ENCODE assay signal across 13 cellular contexts in genomic region chr3:187801152-187801551, GRCh38. TPM values are rescaled to one million over a fixed set of nuclear protein-coding genes. Genes with fewer than 3 reads are reported as not detected.
DNase-seq lines count a peak whose midpoint lies in the region; ATAC-seq and TF ChIP-seq lines count a peak whose summit lies in the region.
"Had no signal": no experiment of that assay in that cellular context is flagged by ENCODE, and none has a peak within 500 bp of the region (broad histone marks: within the 10 kb centered on the region; RNA-seq: fewer than 3 reads in every experiment).

No MANE protein-coding gene starts in this region.

- CTCF ChIA-PET in activated naive CD4-positive, alpha-beta T cell treated with anti-CD3 and anti-CD28 coated beads, Interleukin-2, amount 10 ng/mL, durations not matched to agents 7 days and 5 days (lab: Charles Lee), result interaction anchor here (0.7 to 5.2 kb wide), 7 partner anchors 13 to 870 kb away, joined by 3 to 34 read pairs (median 6); partner anchors contain the start of gene BCL6
- CTCF ChIA-PET in activated CD8-positive, alpha-beta T cell treated with anti-CD3 and anti-CD28 coated beads for 36 hours (lab: Charles Lee), result interaction anchor here (1.0 to 6.5 kb wide), 5 partner anchors 9 to 61 kb away, joined by 3 to 79 read pairs (median 13); partner anchors contain the start of gene BCL6

- peaks cover 37% of the 10 kb centered on the region for H3K36me3 Mint-ChIP-seq in activated naive CD4-positive, alpha-beta T cell treated with anti-CD3 and anti-CD28 coated beads, Interleukin-2, amount 10 ng/mL, durations not matched to agents 7 days and 5 days
- H3K36me3 Mint-ChIP-seq in activated CD8-positive, alpha-beta T cell treated with anti-CD3 and anti-CD28 coated beads for 36 hours (ENCODE audit: low read depth), result peaks cover 9% of the 10 kb centered on the region
- H3K36me3 Mint-ChIP-seq in activated naive CD8-positive, alpha-beta T cell treated with anti-CD3 and anti-CD28 coated beads, Interleukin-2, amount 10 ng/mL, durations not matched to agents 7 days and 5 days, result peaks cover 17% of the 10 kb centered on the region

- H3K4me1 Mint-ChIP-seq in activated naive CD4-positive, alpha-beta T cell treated with anti-CD3 and anti-CD28 coated beads, Interleukin-2, amount 10 ng/mL, durations not matched to agents 7 days and 5 days, result peaks cover 91% of the 10 kb centered on the region
- peaks cover 78% of the 10 kb centered on the region for H3K4me1 Mint-ChIP-seq in activated CD8-positive, alpha-beta T cell treated with anti-CD3 and anti-CD28 coated beads for 36 hours (ENCODE audit: low read depth)
- peaks cover 72% of the 10 kb centered on the region for H3K4me1 Mint-ChIP-seq in activated naive CD8-positive, alpha-beta T cell treated with anti-CD3 and anti-CD28 coated beads, Interleukin-2, amount 10 ng/mL, durations not matched to agents 7 days and 5 days
- H3K4me1 Mint-ChIP-seq in stimulated activated naive CD8-positive, alpha-beta T cell treated with anti-CD3 and anti-CD28 coated beads, Interleukin-15, amount 100 ng/mL, for 72 hours, result peaks cover 87% of the 10 kb centered on the region

- no peak for ATAC-seq in activated CD8-positive, alpha-beta T cell treated with anti-CD3 and anti-CD28 coated beads for 36 hours
- ATAC-seq in activated naive CD8-positive, alpha-beta T cell treated with anti-CD3 and anti-CD28 coated beads, Interleukin-2, amount 10 ng/mL, durations not matched to agents 7 days and 5 days (ENCODE audit: low read depth), result no peak
- no peak for ATAC-seq in stimulated activated naive CD8-positive, alpha-beta T cell treated with anti-CD3 and anti-CD28 coated beads, Interleukin-15, amount 100 ng/mL, for 72 hours
- ATAC-seq in left cardiac atrium (no peak), GM21786 (IDR thresholded peaks at IDR 0.05; ENCODE audit: unreplicated experiment) (no peak)
- ATAC-seq: PC-3 had no signal

- H3K27me3 Mint-ChIP-seq in activated naive CD4-positive, alpha-beta T cell treated with anti-CD3 and anti-CD28 coated beads, Interleukin-2, amount 10 ng/mL, durations not matched to agents 7 days and 5 days, result no peaks in the 10 kb centered on the region
- H3K27me3 Mint-ChIP-seq in activated CD8-positive, alpha-beta T cell treated with anti-CD3 and anti-CD28 coated beads for 36 hours, result no peaks in the 10 kb centered on the region
- H3K27me3 Mint-ChIP-seq in activated naive CD8-positive, alpha-beta T cell treated with anti-CD3 and anti-CD28 coated beads, Interleukin-2, amount 10 ng/mL, durations not matched to agents 7 days and 5 days, result no peaks in the 10 kb centered on the region
- H3K27me3 Mint-ChIP-seq in stimulated activated naive CD8-positive, alpha-beta T cell treated with anti-CD3 and anti-CD28 coated beads, Interleukin-15, amount 100 ng/mL, for 72 hours, result no peaks in the 10 kb centered on the region

- intact Hi-C loops in activated CD8-positive, alpha-beta T cell treated with anti-CD3 and anti-CD28 coated beads for 36 hours (cut with micrococcal nuclease), result loop anchor here (5.0 kb wide), 1 partner anchor 176 kb away; no protein-coding TSS in a partner anchor
- intact Hi-C loops in left cardiac atrium (cut with DNase I), result loop anchor here in 1 of 2 donors (5.0 kb wide), 1 partner anchor 41 kb away; no protein-coding TSS in a partner anchor

- peak overlapping the region; percentile 92 for H3K27ac Mint-ChIP-seq in activated naive CD4-positive, alpha-beta T cell treated with anti-CD3 and anti-CD28 coated beads, Interleukin-2, amount 10 ng/mL, durations not matched to agents 7 days and 5 days
- H3K27ac Mint-ChIP-seq in activated CD8-positive, alpha-beta T cell treated with anti-CD3 and anti-CD28 coated beads for 36 hours, result peak overlapping the region; percentile 92
- peak overlapping the region; percentile 95 for H3K27ac Mint-ChIP-seq in activated naive CD8-positive, alpha-beta T cell treated with anti-CD3 and anti-CD28 coated beads, Interleukin-2, amount 10 ng/mL, durations not matched to agents 7 days and 5 days
- H3K27ac Mint-ChIP-seq in stimulated activated naive CD8-positive, alpha-beta T cell treated with anti-CD3 and anti-CD28 coated beads, Interleukin-15, amount 100 ng/mL, for 72 hours, result peak overlapping the region; percentile 38 to 95

- H3K4me3 Mint-ChIP-seq in activated naive CD4-positive, alpha-beta T cell treated with anti-CD3 and anti-CD28 coated beads, Interleukin-2, amount 10 ng/mL, durations not matched to agents 7 days and 5 days, result peak overlapping the region; percentile 21
- H3K4me3 Mint-ChIP-seq in activated CD8-positive, alpha-beta T cell treated with anti-CD3 and anti-CD28 coated beads for 36 hours, result peak overlapping the region; percentile 52
- peak overlapping the region; percentile 73 for H3K4me3 Mint-ChIP-seq in activated naive CD8-positive, alpha-beta T cell treated with anti-CD3 and anti-CD28 coated beads, Interleukin-2, amount 10 ng/mL, durations not matched to agents 7 days and 5 days
- peak overlapping the region; percentile 28 to 84 for H3K4me3 Mint-ChIP-seq in stimulated activated naive CD8-positive, alpha-beta T cell treated with anti-CD3 and anti-CD28 coated beads, Interleukin-15, amount 100 ng/mL, for 72 hours

- no peak for DNase-seq in activated naive CD4-positive, alpha-beta T cell treated with anti-CD3 and anti-CD28 coated beads, Interleukin-2, amount 10 ng/mL, durations not matched to agents 7 days and 5 days
- DNase-seq in activated naive CD4-positive, alpha-beta T cell treated with anti-CD3 and anti-CD28 coated beads, Interleukin-2, amount 50 U/mL, for 16 hours, result no peak
- no peak for DNase-seq in activated CD8-positive, alpha-beta T cell treated with anti-CD3 and anti-CD28 coated beads for 36 hours
- no peak for DNase-seq in activated naive CD8-positive, alpha-beta T cell treated with anti-CD3 and anti-CD28 coated beads, Interleukin-2, amount 10 ng/mL, durations not matched to agents 7 days and 5 days
- DNase-seq in stimulated activated naive CD8-positive, alpha-beta T cell treated with anti-CD3 and anti-CD28 coated beads, Interleukin-15, amount 100 ng/mL, for 72 hours, result no peak
- DNase-seq in left cardiac atrium, result no peak
- DNase-seq: C1 segment of cervical spinal cord, Calu3, NCI-H1436 treated with DMSO at 0.1 percent for 48 hours, NCI-H2081 treated with DMSO at 0.1 percent for 48 hours, NCI-H226, PC-3 had no signal

- TF ChIP-seq CTCF in activated CD8-positive, alpha-beta T cell treated with anti-CD3 and anti-CD28 coated beads for 36 hours (IDR thresholded peaks at IDR 0.05), result no peak

- POLR2A ChIA-PET in activated CD8-positive, alpha-beta T cell treated with anti-CD3 and anti-CD28 coated beads for 36 hours (lab: Charles Lee), result interaction anchor here (1.2 to 11.8 kb wide), 4 partner anchors 10 to 125 kb away, joined by 3 to 134 read pairs (median 4); partner anchors contain the start of gene BCL6
- POLR2A ChIA-PET in activated naive CD8-positive, alpha-beta T cell treated with anti-CD3 and anti-CD28 coated beads, Interleukin-2, amount 10 ng/mL, durations not matched to agents 7 days and 5 days (lab: Charles Lee), result interaction anchor here (0.8 to 7.4 kb wide), 10 partner anchors 9 to 353 kb away, joined by 3 to 271 read pairs (median 6); partner anchors contain the start of genes BCL6 and LPP

- peaks cover 17% of the 10 kb centered on the region for H3K9me3 Mint-ChIP-seq in activated naive CD4-positive, alpha-beta T cell treated with anti-CD3 and anti-CD28 coated beads, Interleukin-2, amount 10 ng/mL, durations not matched to agents 7 days and 5 days
- H3K9me3 Mint-ChIP-seq in activated CD8-positive, alpha-beta T cell treated with anti-CD3 and anti-CD28 coated beads for 36 hours, result peaks cover 9% of the 10 kb centered on the region
- H3K9me3 Mint-ChIP-seq in activated naive CD8-positive, alpha-beta T cell treated with anti-CD3 and anti-CD28 coated beads, Interleukin-2, amount 10 ng/mL, durations not matched to agents 7 days and 5 days, result peaks cover 8% of the 10 kb centered on the region
- peaks cover 5 to 24% of the 10 kb centered on the region in 2 donors for H3K9me3 Mint-ChIP-seq in stimulated activated naive CD8-positive, alpha-beta T cell treated with anti-CD3 and anti-CD28 coated beads, Interleukin-15, amount 100 ng/mL, for 72 hours

RNA-seq across cellular contexts. Expression of gene BCL6, which starts 55.9 kb away (rescaled TPM):
- 10 to 100 TPM; 13.7 to 14.0 TPM for total RNA-seq in activated CD8-positive, alpha-beta T cell treated with anti-CD3 and anti-CD28 coated beads for 36 hours
- 10 to 100 TPM; 32.1 to 34.0 TPM for total RNA-seq in activated naive CD8-positive, alpha-beta T cell treated with anti-CD3 and anti-CD28 coated beads, Interleukin-2, amount 10 ng/mL, durations not matched to agents 7 days and 5 days
- 100 to 1,000 TPM in 1 of 2 donors, 10 to 100 TPM in 1; 91.7 to 113 TPM for total RNA-seq in left cardiac atrium

Comparison
In these comparisons a context has a peak if more than half of its experiments do, and no peak if none do; other contexts are left out.
1. H3K4me3 Mint-ChIP-seq: peak in every context shown above with its lines; median percentile 73 in activated naive CD8-positive, alpha-beta T cell treated with anti-CD3 and anti-CD28 coated beads, Interleukin-2, amount 10 ng/mL, durations not matched to agents 7 days and 5 days; 56 in stimulated activated naive CD8-positive, alpha-beta T cell treated with anti-CD3 and anti-CD28 coated beads, Interleukin-15, amount 100 ng/mL, for 72 hours; 52 in activated CD8-positive, alpha-beta T cell treated with anti-CD3 and anti-CD28 coated beads for 36 hours; 21 in activated naive CD4-positive, alpha-beta T cell treated with anti-CD3 and anti-CD28 coated beads, Interleukin-2, amount 10 ng/mL, durations not matched to agents 7 days and 5 days.